8 cellular contexts compared by ENCODE assay signal in genomic region chr15:52179278-52180195, GRCh38. TPM values are rescaled to one million over a fixed set of nuclear protein-coding genes. Genes with fewer than 3 reads are reported as not detected.
DNase-seq lines count a peak whose midpoint lies in the region; FAIRE-seq and TF ChIP-seq lines count a peak whose summit lies in the region.

No MANE protein-coding gene starts in this region.

- H3K4me1 ChIP-seq in endothelial cell of umbilical vein (ENCODE audit: control insufficient read depth, extremely low read depth, insufficient read depth, low read length) = peaks cover 9% of the 10 kb centered on the region
- peaks cover 23% of the 10 kb centered on the region for H3K4me1 ChIP-seq in mononuclear cell (ENCODE audit: insufficient read depth, low read length)

- peak overlapping the region; percentile 98 for H2AFZ ChIP-seq in endothelial cell of umbilical vein (ENCODE audit: low read depth, low read length)

- no peaks in the 10 kb centered on the region for H3K27me3 Mint-ChIP-seq in Calu3 (ENCODE audit: unreplicated experiment)

- peak overlapping the region; percentile 83 for H3K4me3 Mint-ChIP-seq in Calu3 (ENCODE audit: low read depth, unreplicated experiment)

- H3K36me3 ChIP-seq in endothelial cell of umbilical vein (ENCODE audit: control insufficient read depth in 2 of 2, extremely low read depth in 1 of 2, insufficient read depth in 2 of 2, low read length in 2 of 2) = no peaks in the 10 kb centered on the region

- peak; percentile 63 for FAIRE-seq in endothelial cell of umbilical vein (lab: Jason Lieb, UNC)

- BruUV-seq in Calu3 (replicated peaks; lab: Mats Ljungman, UMichigan) = no TSS peak
- BruUV-seq in endothelial cell of umbilical vein (replicated peaks; lab: Mats Ljungman, UMichigan) = no TSS peak

- no peaks in the 10 kb centered on the region for H3K9me3 Mint-ChIP-seq in Calu3 (ENCODE audit: low read depth, unreplicated experiment)

- peaks cover 33% of the 10 kb centered on the region for H3K36me3 Mint-ChIP-seq in Calu3 (ENCODE audit: insufficient read depth, unreplicated experiment)

- H3K4me2 ChIP-seq in endothelial cell of umbilical vein (ENCODE audit: insufficient read depth, low read length) = peak overlapping the region; percentile 79

- dilution Hi-C loops in endothelial cell of umbilical vein (cut with MboI; ENCODE audit: extremely low pct_ligation_motif_present, low sequenced_read_pairs) = no loop called here

- DNase-seq in Calu3 (peak; percentile 88), GM20000 (ENCODE audit: low spot score) (peak; percentile 93), HS-27A (ENCODE audit: low read depth) (peak; percentile 51), NOMO-1 (lab: John Stamatoyannopoulos, UW; ENCODE audit: unreplicated experiment in 2 of 2) (peak; percentile 63 to 74), activated T-cell treated with anti-CD3 and anti-CD28 coated beads for 1 hour (ENCODE audit: low read depth) (peak; percentile 81), endothelial cell of umbilical vein (ENCODE audit: low read depth, low spot score) (peak; percentile 82)
- peak; percentile 78 to 82 for DNase-seq in stimulated activated CD8-positive, alpha-beta memory T cell treated with anti-CD3 and anti-CD28 coated beads, Interleukin-2, amount 100 ng/mL, for 48 hours (ENCODE audit: low read depth in 2 of 2)

- no peak for TF ChIP-seq CTCF in Calu3 (IDR thresholded peaks at IDR 0.05; ENCODE audit: unreplicated experiment)
- TF ChIP-seq CTCF in GM20000 (IDR thresholded peaks at IDR 0.05; ENCODE audit: extremely low read depth, missing control alignments) = no peak
- no peak for TF ChIP-seq CTCF in endothelial cell of umbilical vein (IDR thresholded peaks at IDR 0.05; ENCODE audit: extremely low read depth in 1 of 2, insufficient read depth in 1 of 2, low read depth in 1 of 2, low read length in 2 of 2)

- H4K20me1 ChIP-seq in endothelial cell of umbilical vein (replicated peaks; ENCODE audit: control insufficient read depth, extremely low read depth, insufficient read depth, low read length) = no peaks in the 10 kb centered on the region

- H3K4me3 ChIP-seq in endothelial cell of umbilical vein (replicated peaks in 1 of 3; ENCODE audit: insufficient read depth in 1 of 3, low read depth in 1 of 3, low read length in 3 of 3) (peak overlapping the region; percentile 18 to 85 (median 70)), mononuclear cell (ENCODE audit: low read length) (peak overlapping the region; percentile 64)

- H3K79me2 ChIP-seq in endothelial cell of umbilical vein (ENCODE audit: control insufficient read depth, insufficient read depth, low read length) = no peaks in the 10 kb centered on the region

- POLR2A ChIA-PET in endothelial cell of umbilical vein (lab: Charles Lee) = interaction anchor here (0.6 to 1.4 kb wide), 3 partner anchors 9 to 1328 kb away, joined by 5 to 6 read pairs (median 5); partner anchors contain the start of gene LEO1

- peak; percentile 59 for TF ChIP-seq POLR2A in endothelial cell of umbilical vein (IDR thresholded peaks at IDR 0.05; ENCODE audit: low read depth, low read length)

- no peaks in the 10 kb centered on the region for H3K27me3 ChIP-seq in endothelial cell of umbilical vein (ENCODE audit: control insufficient read depth in 2 of 2, insufficient read depth in 2 of 2, low read length in 2 of 2)
- H3K27me3 ChIP-seq in mononuclear cell (ENCODE audit: insufficient read depth, low read length) = peaks cover 6% of the 10 kb centered on the region

- no peaks in the 10 kb centered on the region for H3K9me3 ChIP-seq in endothelial cell of umbilical vein (replicated peaks; ENCODE audit: control insufficient read depth, insufficient read depth, low read length)
- no peaks in the 10 kb centered on the region for H3K9me3 ChIP-seq in mononuclear cell (ENCODE audit: low read depth, low read length)

- CTCF ChIA-PET in Calu3 (lab: Charles Lee) = interaction anchor here (0.9 to 1.3 kb wide), 5 partner anchors 14 to 82 kb away, joined by 3 to 5 read pairs (median 3); no protein-coding TSS in a partner anchor
- CTCF ChIA-PET in endothelial cell of umbilical vein (lab: Charles Lee) = interaction anchor here (0.7 to 2.8 kb wide), 8 partner anchors 15 to 556 kb away, joined by 3 to 17 read pairs (median 4); no protein-coding TSS in a partner anchor

- peak overlapping the region; percentile 52 for H3K9ac ChIP-seq in endothelial cell of umbilical vein (replicated peaks; ENCODE audit: extremely low read depth, insufficient read depth, low read length)

- H3K27ac Mint-ChIP-seq in Calu3 (ENCODE audit: unreplicated experiment) = peak overlapping the region; percentile 77

- intact Hi-C loops in Calu3 (cut with micrococcal nuclease; ENCODE audit: unreplicated experiment) (loop anchor here (5.0 kb wide), 1 partner anchor 48 kb away; no protein-coding TSS in a partner anchor), endothelial cell of umbilical vein (cut with micrococcal nuclease) (loop anchor here (1.0 to 5.0 kb wide), 2 partner anchors 197 to 558 kb away; no protein-coding TSS in a partner anchor)

- no peaks in the 10 kb centered on the region for H3K9me1 ChIP-seq in endothelial cell of umbilical vein (replicated peaks; ENCODE audit: control insufficient read depth, extremely low read depth, insufficient read depth, low read length)

- H3K4me1 Mint-ChIP-seq in Calu3 (ENCODE audit: low read depth, unreplicated experiment) = peaks cover 5% of the 10 kb centered on the region

- peak overlapping the region; percentile 58 for H3K27ac ChIP-seq in endothelial cell of umbilical vein (ENCODE audit: insufficient read depth, low read depth, low read length)

TF ChIP-seq in endothelial cell of umbilical vein, 7 proteins besides CTCF, POLR2A, EP300 and RAD21:
- no peak for TF ChIP-seq MAX (IDR thresholded peaks at IDR 0.05; ENCODE audit: insufficient read depth, insufficient read length)
- TF ChIP-seq POLR2AphosphoS5 (IDR thresholded peaks at IDR 0.05; ENCODE audit: insufficient read depth, low read depth, low read length) = peak; percentile 52
- no peak for TF ChIP-seq GATA2 (IDR thresholded peaks at IDR 0.05; ENCODE audit: insufficient read depth, insufficient read length, low read depth, low read length)
- no peak for TF ChIP-seq FOS (IDR thresholded peaks at IDR 0.05; ENCODE audit: borderline replicate concordance, insufficient read depth, low read length)
- no peak for TF ChIP-seq MYC (IDR thresholded peaks at IDR 0.05; ENCODE audit: low read depth, low read length)
- no peak for TF ChIP-seq JUN (IDR thresholded peaks at IDR 0.05; ENCODE audit: borderline replicate concordance, insufficient read depth, insufficient read length, low read depth)
- no peak for TF ChIP-seq EZH2 (IDR thresholded peaks at IDR 0.05; ENCODE audit: borderline replicate concordance, low read depth, low read length, severe bottlenecking)

RNA-seq across cellular contexts. Expression of gene GNB5, which starts 11.7 kb away (rescaled TPM):
- 35.6 and 48.8 TPM in 2 replicates for total RNA-seq in Calu3 (2022)
- total RNA-seq in endothelial cell of umbilical vein = 16.8 and 19.1 TPM in 2 replicates
- polyA plus RNA-seq in endothelial cell of umbilical vein = 11.7 and 15.6 TPM in 2 replicates
- polyA plus RNA-seq in endothelial cell of umbilical vein (2011; cell fraction: cytosol; rRNA removed) = 20.3 and 20.5 TPM in 2 replicates
- polyA plus RNA-seq in endothelial cell of umbilical vein (2011; cell fraction: nucleus; rRNA removed) = 18.1 and 21.5 TPM in 2 replicates
- polyA plus RNA-seq in endothelial cell of umbilical vein (2012) = 20.3 and 21.7 TPM in 2 replicates
- polyA minus RNA-seq in endothelial cell of umbilical vein = 25.7 and 31.6 TPM in 2 replicates
- polyA minus RNA-seq in endothelial cell of umbilical vein (2011; cell fraction: cytosol; rRNA and poly(A)+ RNA removed) = 32.1 TPM
- 21.9 and 23.3 TPM in 2 replicates for polyA minus RNA-seq in endothelial cell of umbilical vein (2011; cell fraction: nucleus; rRNA and poly(A)+ RNA removed)
- total RNA-seq in mononuclear cell = 55.5 TPM

Comparison
In these comparisons a context has a peak if more than half of its experiments do, and no peak if none do; other contexts are left out.
1. Peak in every context shown above with its lines: DNase-seq, H3K4me3 ChIP-seq and H3K27ac ChIP-seq.